In the genomic region with DNA sequence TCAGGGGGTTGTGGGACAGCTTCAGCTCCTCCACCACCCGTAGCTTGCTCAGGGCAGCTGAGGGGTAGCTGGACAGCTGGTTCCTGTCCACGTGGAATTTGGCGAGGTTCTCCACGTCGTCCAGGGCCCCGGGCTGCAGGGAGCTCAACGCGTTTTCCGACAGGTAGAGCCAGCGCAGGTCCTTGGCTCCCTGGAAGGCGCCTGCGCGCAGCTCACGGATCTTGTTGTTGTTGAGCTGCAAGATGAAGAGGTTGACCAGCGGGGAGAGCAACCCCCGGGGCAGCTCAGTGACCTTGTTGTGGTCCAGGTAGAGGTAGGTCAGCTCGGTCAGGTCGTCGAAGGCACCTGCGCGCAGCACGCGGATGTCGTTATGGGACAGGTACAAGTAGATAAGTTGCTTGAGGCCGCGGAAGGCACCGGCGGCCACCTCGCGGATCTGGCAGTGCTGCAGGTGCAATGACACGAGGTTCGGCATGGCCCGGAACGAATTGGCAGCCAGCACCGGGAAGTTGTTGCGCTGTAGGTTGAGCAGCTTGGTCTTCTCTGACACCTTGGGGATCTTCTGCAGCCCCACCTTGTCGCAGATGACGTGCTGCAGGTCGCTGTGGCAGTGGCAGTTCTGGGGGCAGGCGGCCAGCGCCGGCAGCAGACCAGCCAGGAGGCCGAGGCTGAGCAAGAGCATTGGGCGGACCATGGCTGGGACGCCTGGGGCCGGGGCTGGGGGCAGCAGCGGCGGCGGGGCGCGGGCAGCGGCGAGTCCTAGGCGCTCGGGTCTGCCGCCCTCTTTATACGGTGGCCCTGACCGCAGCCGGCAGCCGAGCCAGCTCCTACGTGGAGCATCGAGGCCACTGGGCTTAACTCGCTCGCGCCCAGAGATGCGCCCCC, we compare ENCODE assay signal across 11 cellular contexts. TPM values are rescaled to one million over a fixed set of nuclear protein-coding genes. Genes with fewer than 3 reads are reported as not detected.
A peak's percentile ranks its signal among the peaks of the same experiment; 100 is the strongest.
DNase-seq lines count a peak whose midpoint lies in the region; ATAC-seq, FAIRE-seq and TF ChIP-seq lines count a peak whose summit lies in the region.
"Had no signal": no experiment of that assay in that cellular context is flagged by ENCODE, and none has a peak within 500 bp of the region (broad histone marks: within the 10 kb centered on the region; RNA-seq: fewer than 3 reads in every experiment).

A gene with protein sequence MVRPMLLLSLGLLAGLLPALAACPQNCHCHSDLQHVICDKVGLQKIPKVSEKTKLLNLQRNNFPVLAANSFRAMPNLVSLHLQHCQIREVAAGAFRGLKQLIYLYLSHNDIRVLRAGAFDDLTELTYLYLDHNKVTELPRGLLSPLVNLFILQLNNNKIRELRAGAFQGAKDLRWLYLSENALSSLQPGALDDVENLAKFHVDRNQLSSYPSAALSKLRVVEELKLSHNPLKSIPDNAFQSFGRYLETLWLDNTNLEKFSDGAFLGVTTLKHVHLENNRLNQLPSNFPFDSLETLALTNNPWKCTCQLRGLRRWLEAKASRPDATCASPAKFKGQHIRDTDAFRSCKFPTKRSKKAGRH (minus strand): TSS at position 761 of the 885 bp plus-strand sequence. CDS start 67 bp downstream, at position 694.

- H3K4me3 ChIP-seq in dorsolateral prefrontal cortex (peak within 1 kb of the TSS in 57 of 59 donors; percentile 4 to 64 (median 44)), thoracic aorta (peak within 1 kb of the TSS; percentile 63)

- peaks cover 34% of the 10 kb centered on the region for H3K4me1 Mint-ChIP-seq in memory B cell

- TF ChIP-seq CTCF in dorsolateral prefrontal cortex (IDR thresholded peaks at IDR 0.05 in 54 of 56, conservative IDR thresholded peaks at IDR 0.05 in 2 of 56; ENCODE audit: low read depth in 1 of 56, partially characterized antibody in 56 of 56) (no peak), thoracic aorta (IDR thresholded peaks at IDR 0.05) (no peak)

- H3K27ac Mint-ChIP-seq in memory B cell = peak within 1 kb of the TSS; percentile 76
- H3K27ac Mint-ChIP-seq: activated CD8-positive, alpha-beta memory T cell treated with anti-CD3 and anti-CD28 coated beads, Interleukin-2, amount 10 ng/mL, durations not matched to agents 7 days and 5 days had no signal

- H3K27me3 Mint-ChIP-seq in memory B cell = peaks cover 2% of the 10 kb centered on the region

- H3K27me3 ChIP-seq in dorsolateral prefrontal cortex (peaks cover 0 to 30% (median 16%) of the 10 kb centered on the region in 45 donors), thoracic aorta (replicated peaks; ENCODE audit: insufficient read depth) (no peaks in the 10 kb centered on the region)

- FAIRE-seq in H54 (lab: Jason Lieb, UNC) = no peak
- FAIRE-seq: A204.1 had no signal

- H3K4me1 ChIP-seq in thoracic aorta (ENCODE audit: control insufficient read depth in 1 of 2, low read depth in 2 of 2) = peaks cover 12 to 13% of the 10 kb centered on the region in 2 donors

- H3K4me3 Mint-ChIP-seq in memory B cell = peak within 1 kb of the TSS; percentile 82
- H3K4me3 Mint-ChIP-seq: activated CD8-positive, alpha-beta memory T cell treated with anti-CD3 and anti-CD28 coated beads, Interleukin-2, amount 10 ng/mL, durations not matched to agents 7 days and 5 days had no signal

- H3K36me3 ChIP-seq in thoracic aorta = no peaks in the 10 kb centered on the region

- peak; percentile 48 for DNase-seq in NCI-H748 (lab: John Stamatoyannopoulos, UW; ENCODE audit: unreplicated experiment)
- DNase-seq in NCI-H748 treated with DMSO at 0.1 percent for 48 hours (lab: John Stamatoyannopoulos, UW) = no peak
- peak in 2 of 10 donors; percentile 32 to 74 for DNase-seq in dorsolateral prefrontal cortex
- no peak for DNase-seq in memory B cell (ENCODE audit: low spot score in 2 of 2)
- no peak for DNase-seq in thoracic aorta (ENCODE audit: low spot score)
- no peak for DNase-seq in SW 1271 (lab: John Stamatoyannopoulos, UW)
- no peak for DNase-seq in H54 (ENCODE audit: insufficient read length, low spot score)
- DNase-seq: activated CD8-positive, alpha-beta memory T cell treated with anti-CD3 and anti-CD28 coated beads, Interleukin-2, amount 10 ng/mL, durations not matched to agents 7 days and 5 days had no signal

- H3K9me3 Mint-ChIP-seq in memory B cell = no peaks in the 10 kb centered on the region

- intact Hi-C loops in dorsolateral prefrontal cortex (cut with DNase I) = no loop called here

- no peak for TF ChIP-seq POLR2A in H54 (IDR thresholded peaks at IDR 0.05; ENCODE audit: low read depth, low read length)

- ATAC-seq in memory B cell (ENCODE audit: low read depth) (peak; percentile 49), thoracic aorta (ENCODE audit: insufficient number of reproducible peaks, low FRiP score, low read depth) (no peak), HG03159 (IDR thresholded peaks at IDR 0.05; ENCODE audit: unreplicated experiment) (no peak)

- H3K27ac ChIP-seq in dorsolateral prefrontal cortex (peak within 1 kb of the TSS in 1 of 59 donors; percentile 77), thoracic aorta (no peak within 1 kb of the TSS)

- H3K36me3 Mint-ChIP-seq in memory B cell = peaks cover 29% of the 10 kb centered on the region
- H3K36me3 Mint-ChIP-seq: activated CD8-positive, alpha-beta memory T cell treated with anti-CD3 and anti-CD28 coated beads, Interleukin-2, amount 10 ng/mL, durations not matched to agents 7 days and 5 days had no signal

- H3K9me3 ChIP-seq in thoracic aorta = no peaks in the 10 kb centered on the region

RNA-seq across cellular contexts. Expression of the gene that starts here (rescaled TPM):
- total RNA-seq in dorsolateral prefrontal cortex (10 to 100 TPM in 3 of 120 experiments, 1 to 10 TPM in 115, under 1 TPM in 2; 0.77 to 12.8 (median 3.5) TPM), thoracic aorta (not detected)
- total RNA-seq: activated CD8-positive, alpha-beta memory T cell treated with anti-CD3 and anti-CD28 coated beads, Interleukin-2, amount 10 ng/mL, durations not matched to agents 7 days and 5 days; NCI-H460 had no signal
